25 cellular contexts compared by ENCODE assay signal in genomic region chr10:47043928-47044544, GRCh38.
"Had no signal": no experiment of that assay in that cellular context is flagged by ENCODE, and none has a peak within 500 bp of the region (broad histone marks: within the 10 kb centered on the region; RNA-seq: fewer than 3 reads in every experiment).

No MANE protein-coding gene starts in this region.

- H3K4me3 ChIP-seq: adrenal gland, breast epithelium, Peyer's patch, SJCRH30 had no signal

- H3K9me3 ChIP-seq: adrenal gland, breast epithelium, Peyer's patch, SJCRH30, SK-N-SH had no signal

- H3K27ac ChIP-seq: adrenal gland, breast epithelium, Peyer's patch, RWPE1, SJCRH30, VCaP had no signal

- H3K4me1 ChIP-seq: adrenal gland, breast epithelium, Peyer's patch, SJCRH30 had no signal

- H3K27me3 ChIP-seq: adrenal gland, breast epithelium, Peyer's patch, SJCRH30 had no signal

- H3K4me2 ChIP-seq: SK-N-SH had no signal

- H3K36me3 ChIP-seq: adrenal gland, breast epithelium, Peyer's patch, SJCRH30 had no signal

- ATAC-seq: activated T-helper 17 cell treated with anti-CD3 and anti-CD28 coated beads, Interleukin-2, amount 50 U/mL, for 72 hours had no signal

- H3K9ac ChIP-seq: SK-N-SH had no signal

- DNase-seq: activated CD4-positive, alpha-beta memory T cell treated with anti-CD3 and anti-CD28 coated beads for 36 hours; activated CD4-positive, alpha-beta T cell treated with anti-CD3 and anti-CD28 coated beads, Interleukin-2, amount 10 ng/mL, durations not matched to agents 7 days and 5 days; activated CD4-positive, CD25-positive, alpha-beta regulatory T cell; activated CD8-positive, alpha-beta memory T cell treated with anti-CD3 and anti-CD28 coated beads for 24 hours; activated naive CD4-positive, alpha-beta T cell treated with anti-CD3 and anti-CD28 coated beads, Interleukin-2, amount 50 U/mL, for 16 hours; activated naive CD8-positive, alpha-beta T cell treated with anti-CD3 and anti-CD28 coated beads, Interleukin-2, amount 10 ng/mL, durations not matched to agents 7 days and 5 days; activated T-cell treated with anti-CD3 and anti-CD28 coated beads for 4 hours; activated T-cell treated with anti-CD3 and anti-CD28 coated beads, Interleukin-2, amount 50 U/mL, for 48 hours; anterior cingulate cortex; KG1; NCI-H1092; NCI-H1436; NCI-H187; NCI-H2081; NCI-H446; Right ventricle myocardium superior; SJCRH30; T-helper 1 cell had no signal
